In genomic region chr16:28879261-28879840, GRCh38 we compare ENCODE assay signal across 8 cellular contexts. TPM values are rescaled to one million over a fixed set of nuclear protein-coding genes. Genes with fewer than 3 reads are reported as not detected.
DNase-seq lines count a peak whose midpoint lies in the region; ATAC-seq lines count a peak whose summit lies in the region.

No MANE protein-coding gene starts in this region.

- H3K4me3 Mint-ChIP-seq in activated CD4-positive, alpha-beta T cell treated with anti-CD3 and anti-CD28 coated beads, Interleukin-2, amount 10 ng/mL, durations not matched to agents 24 days and 14 days: peak overlapping the region; percentile 96
- H3K4me3 Mint-ChIP-seq in activated naive CD8-positive, alpha-beta T cell treated with anti-CD3 and anti-CD28 coated beads for 36 hours: peak overlapping the region; percentile 88
- peak overlapping the region; percentile 84 to 90 (median 87) for H3K4me3 Mint-ChIP-seq in immature natural killer cell

- intact Hi-C loops in activated CD4-positive, alpha-beta T cell treated with anti-CD3 and anti-CD28 coated beads, Interleukin-2, amount 10 ng/mL, durations not matched to agents 24 days and 14 days (cut with micrococcal nuclease): loop anchor here (1.0 kb wide), 2 partner anchors 16 to 66 kb away; partner anchors contain the start of gene SH2B1

- H3K27ac Mint-ChIP-seq in activated CD4-positive, alpha-beta T cell treated with anti-CD3 and anti-CD28 coated beads, Interleukin-2, amount 10 ng/mL, durations not matched to agents 24 days and 14 days: peak overlapping the region; percentile 81
- peak overlapping the region; percentile 54 for H3K27ac Mint-ChIP-seq in activated naive CD8-positive, alpha-beta T cell treated with anti-CD3 and anti-CD28 coated beads for 36 hours
- peak overlapping the region in 3 of 6 donors; percentile 30 to 83 (median 79) for H3K27ac Mint-ChIP-seq in immature natural killer cell

- peak; percentile 30 for ATAC-seq in HG03103 (IDR thresholded peaks at IDR 0.05; ENCODE audit: low read depth, unreplicated experiment)

- peaks cover 12 to 20% (median 18%) of the 10 kb centered on the region in 5 donors for H3K27me3 ChIP-seq in subcutaneous abdominal adipose tissue (ENCODE audit: control insufficient read depth in 5 of 5, insufficient read depth in 4 of 5, low read length in 5 of 5)

- H3K27ac ChIP-seq in subcutaneous abdominal adipose tissue (ENCODE audit: low read depth, low read length): no peak overlapping the region

- peaks cover 0 to 10% (median 5%) of the 10 kb centered on the region in 5 donors for H3K36me3 ChIP-seq in subcutaneous abdominal adipose tissue (ENCODE audit: control insufficient read depth in 5 of 5, insufficient read depth in 5 of 5, low read length in 5 of 5)

- H3K27me3 Mint-ChIP-seq in activated CD4-positive, alpha-beta T cell treated with anti-CD3 and anti-CD28 coated beads, Interleukin-2, amount 10 ng/mL, durations not matched to agents 24 days and 14 days: no peaks in the 10 kb centered on the region
- H3K27me3 Mint-ChIP-seq in activated naive CD8-positive, alpha-beta T cell treated with anti-CD3 and anti-CD28 coated beads for 36 hours: peaks cover 15% of the 10 kb centered on the region
- peaks cover 0 to 3% (median 0%) of the 10 kb centered on the region in 3 donors for H3K27me3 Mint-ChIP-seq in immature natural killer cell (ENCODE audit: low read depth in 3 of 3)

- peak overlapping the region; percentile 64 to 81 (median 79) for H3K4me3 ChIP-seq in subcutaneous abdominal adipose tissue (ENCODE audit: low read depth in 1 of 5, low read length in 5 of 5)

- H3K4me1 ChIP-seq in subcutaneous abdominal adipose tissue (ENCODE audit: control insufficient read depth in 5 of 5, insufficient read depth in 5 of 5, low read length in 5 of 5): peaks cover 0 to 15% (median 14%) of the 10 kb centered on the region in 5 donors

- H3K9me3 Mint-ChIP-seq in activated CD4-positive, alpha-beta T cell treated with anti-CD3 and anti-CD28 coated beads, Interleukin-2, amount 10 ng/mL, durations not matched to agents 24 days and 14 days: no peaks in the 10 kb centered on the region
- H3K9me3 Mint-ChIP-seq in activated naive CD8-positive, alpha-beta T cell treated with anti-CD3 and anti-CD28 coated beads for 36 hours: no peaks in the 10 kb centered on the region
- no peaks in the 10 kb centered on the region for H3K9me3 Mint-ChIP-seq in immature natural killer cell

- H3K36me3 Mint-ChIP-seq in activated CD4-positive, alpha-beta T cell treated with anti-CD3 and anti-CD28 coated beads, Interleukin-2, amount 10 ng/mL, durations not matched to agents 24 days and 14 days (ENCODE audit: low read depth): no peaks in the 10 kb centered on the region
- H3K36me3 Mint-ChIP-seq in activated naive CD8-positive, alpha-beta T cell treated with anti-CD3 and anti-CD28 coated beads for 36 hours: peaks cover 2% of the 10 kb centered on the region
- H3K36me3 Mint-ChIP-seq in immature natural killer cell: no peaks in the 10 kb centered on the region

- H3K9me3 ChIP-seq in subcutaneous abdominal adipose tissue (ENCODE audit: control insufficient read depth in 5 of 5, low read length in 5 of 5): no peaks in the 10 kb centered on the region

- peak overlapping the region in 4 of 5 donors; percentile 52 to 77 (median 64) for H3K9ac ChIP-seq in subcutaneous abdominal adipose tissue (ENCODE audit: low read length in 5 of 5)

- DNase-seq in activated CD4-positive, alpha-beta T cell treated with anti-CD3 and anti-CD28 coated beads, Interleukin-2, amount 10 ng/mL, durations not matched to agents 24 days and 14 days: no peak
- DNase-seq in activated CD4-positive, alpha-beta T cell treated with anti-CD3 and anti-CD28 coated beads for 1 hour: no peak
- no peak for DNase-seq in activated naive CD8-positive, alpha-beta T cell treated with anti-CD3 and anti-CD28 coated beads for 36 hours
- no peak for DNase-seq in immature natural killer cell
- no peak for DNase-seq in H4 (ENCODE audit: low spot score)
- DNase-seq in NCI-H526 treated with DMSO at 0.1 percent for 48 hours (lab: John Stamatoyannopoulos, UW): no peak

- peaks cover 21% of the 10 kb centered on the region for H3K4me1 Mint-ChIP-seq in activated CD4-positive, alpha-beta T cell treated with anti-CD3 and anti-CD28 coated beads, Interleukin-2, amount 10 ng/mL, durations not matched to agents 24 days and 14 days
- peaks cover 27% of the 10 kb centered on the region for H3K4me1 Mint-ChIP-seq in activated naive CD8-positive, alpha-beta T cell treated with anti-CD3 and anti-CD28 coated beads for 36 hours
- peaks cover 18 to 19% of the 10 kb centered on the region in 2 donors for H3K4me1 Mint-ChIP-seq in immature natural killer cell

RNA-seq across cellular contexts. Expression of gene ATP2A1, which starts 1.1 kb away (rescaled TPM):
- total RNA-seq in activated CD4-positive, alpha-beta T cell treated with anti-CD3 and anti-CD28 coated beads, Interleukin-2, amount 10 ng/mL, durations not matched to agents 24 days and 14 days: 1.8 and 2.4 TPM in 2 replicates
- 1 to 10 TPM; 2.0 to 2.8 TPM for total RNA-seq in activated naive CD8-positive, alpha-beta T cell treated with anti-CD3 and anti-CD28 coated beads for 36 hours
- under 1 TPM in 1 of 3 donors, not detected in 2; 0.31 TPM for polyA plus RNA-seq in immature natural killer cell
- total RNA-seq in H4 (2014; rRNA removed; shearing (Covaris generic)): 0.04 TPM in 1 of 2 replicates, not detected in the other

RNA-seq across cellular contexts. Expression of gene SH2B1, which starts 15.7 kb away (rescaled TPM):
- total RNA-seq in activated CD4-positive, alpha-beta T cell treated with anti-CD3 and anti-CD28 coated beads, Interleukin-2, amount 10 ng/mL, durations not matched to agents 24 days and 14 days: 49.7 and 51.7 TPM in 2 replicates
- total RNA-seq in activated naive CD8-positive, alpha-beta T cell treated with anti-CD3 and anti-CD28 coated beads for 36 hours: 10 to 100 TPM; 33.8 to 34.7 TPM
- 1 to 10 TPM; 1.4 to 3.0 (median 1.6) TPM for polyA plus RNA-seq in immature natural killer cell
- total RNA-seq in H4 (2014; rRNA removed; shearing (Covaris generic)): 4.6 and 7.5 TPM in 2 replicates

RNA-seq across cellular contexts. Expression of gene TUFM, which starts 33.2 kb away (rescaled TPM):
- total RNA-seq in activated CD4-positive, alpha-beta T cell treated with anti-CD3 and anti-CD28 coated beads, Interleukin-2, amount 10 ng/mL, durations not matched to agents 24 days and 14 days: 276 and 279 TPM in 2 replicates
- total RNA-seq in activated naive CD8-positive, alpha-beta T cell treated with anti-CD3 and anti-CD28 coated beads for 36 hours: 100 to 1,000 TPM; 360 to 382 TPM
- polyA plus RNA-seq in immature natural killer cell: 100 to 1,000 TPM; 149 to 206 (median 153) TPM
- 150 and 159 TPM in 2 replicates for total RNA-seq in H4 (2014; rRNA removed; shearing (Covaris generic))

RNA-seq across cellular contexts. Expression of gene RABEP2, which starts 45.7 kb away (rescaled TPM):
- total RNA-seq in activated CD4-positive, alpha-beta T cell treated with anti-CD3 and anti-CD28 coated beads, Interleukin-2, amount 10 ng/mL, durations not matched to agents 24 days and 14 days: 20.5 and 23.7 TPM in 2 replicates
- total RNA-seq in activated naive CD8-positive, alpha-beta T cell treated with anti-CD3 and anti-CD28 coated beads for 36 hours: 10 to 100 TPM; 11.4 to 12.5 TPM
- 10 to 100 TPM in 1 of 3 donors, 1 to 10 TPM in 2; 6.3 to 13.9 (median 9.6) TPM for polyA plus RNA-seq in immature natural killer cell
- 13.7 and 31.9 TPM in 2 replicates for total RNA-seq in H4 (2014; rRNA removed; shearing (Covaris generic))

RNA-seq across cellular contexts. Expression of gene CD19, which starts 52.4 kb away (rescaled TPM):
- not detected in 2 replicates for total RNA-seq in activated CD4-positive, alpha-beta T cell treated with anti-CD3 and anti-CD28 coated beads, Interleukin-2, amount 10 ng/mL, durations not matched to agents 24 days and 14 days
- 1 to 10 TPM; 2.1 to 2.6 TPM for total RNA-seq in activated naive CD8-positive, alpha-beta T cell treated with anti-CD3 and anti-CD28 coated beads for 36 hours
- under 1 TPM; 0.18 to 0.29 (median 0.27) TPM for polyA plus RNA-seq in immature natural killer cell
- not detected in 2 replicates for total RNA-seq in H4 (2014; rRNA removed; shearing (Covaris generic))
